Comparison of ENCODE assay signal across 8 cellular contexts in genomic region chrX:129318375-129318774, GRCh38.
DNase-seq lines count a peak whose midpoint lies in the region; ATAC-seq, FAIRE-seq and TF ChIP-seq lines count a peak whose summit lies in the region.

No MANE protein-coding gene starts in this region.

- H3K9me3 Mint-ChIP-seq in progenitor cell of endocrine pancreas (ENCODE audit: low read depth), result no peaks in the 10 kb centered on the region
- no peaks in the 10 kb centered on the region for H3K9me3 Mint-ChIP-seq in natural killer cell treated with Interleukin-12 subunit alpha and Interleukin-12 subunit beta and Interleukin-15 and Interleukin-18, amount 100 ng/mL, for 72 hours
- no peaks in the 10 kb centered on the region for H3K9me3 Mint-ChIP-seq in activated T-cell treated with anti-CD3 and anti-CD28 coated beads, Interleukin-2, amount 50 U/mL, for 72 hours

- H3K36me3 ChIP-seq in bronchial epithelial cell (ENCODE audit: control insufficient read depth, insufficient read depth, low read length), result no peaks in the 10 kb centered on the region

- no peak overlapping the region for H3K27ac Mint-ChIP-seq in progenitor cell of endocrine pancreas
- no peak overlapping the region for H3K27ac Mint-ChIP-seq in natural killer cell treated with Interleukin-12 subunit alpha and Interleukin-12 subunit beta and Interleukin-15 and Interleukin-18, amount 100 ng/mL, for 72 hours
- no peak overlapping the region for H3K27ac Mint-ChIP-seq in activated T-cell treated with anti-CD3 and anti-CD28 coated beads, Interleukin-2, amount 50 U/mL, for 72 hours

- no peak for TF ChIP-seq CTCF in bronchial epithelial cell (IDR thresholded peaks at IDR 0.05; ENCODE audit: insufficient read depth, low read length, severe bottlenecking)
- peak; percentile 48 for TF ChIP-seq CTCF in progenitor cell of endocrine pancreas (IDR thresholded peaks at IDR 0.05; ENCODE audit: unreplicated experiment)

- no peak for FAIRE-seq in bronchial epithelial cell (lab: Jason Lieb, UNC)

- no peaks in the 10 kb centered on the region for H3K4me1 Mint-ChIP-seq in progenitor cell of endocrine pancreas (ENCODE audit: low read depth)
- H3K4me1 Mint-ChIP-seq in natural killer cell treated with Interleukin-12 subunit alpha and Interleukin-12 subunit beta and Interleukin-15 and Interleukin-18, amount 100 ng/mL, for 72 hours (ENCODE audit: low read depth in 2 of 2), result no peaks in the 10 kb centered on the region
- no peaks in the 10 kb centered on the region for H3K4me1 Mint-ChIP-seq in activated T-cell treated with anti-CD3 and anti-CD28 coated beads, Interleukin-2, amount 50 U/mL, for 72 hours (ENCODE audit: low read depth)

- H3K4me3 ChIP-seq in bronchial epithelial cell (ENCODE audit: low read depth, low read length), result no peak overlapping the region

- H3K27me3 ChIP-seq in bronchial epithelial cell (ENCODE audit: control insufficient read depth, insufficient read depth, low read length), result no peaks in the 10 kb centered on the region

- no peak overlapping the region for H3K4me3 Mint-ChIP-seq in progenitor cell of endocrine pancreas (ENCODE audit: low read depth)
- no peak overlapping the region for H3K4me3 Mint-ChIP-seq in natural killer cell treated with Interleukin-12 subunit alpha and Interleukin-12 subunit beta and Interleukin-15 and Interleukin-18, amount 100 ng/mL, for 72 hours
- no peak overlapping the region for H3K4me3 Mint-ChIP-seq in activated T-cell treated with anti-CD3 and anti-CD28 coated beads, Interleukin-2, amount 50 U/mL, for 72 hours

- H3K36me3 Mint-ChIP-seq in progenitor cell of endocrine pancreas (ENCODE audit: insufficient read depth), result peaks cover 5% of the 10 kb centered on the region
- H3K36me3 Mint-ChIP-seq in natural killer cell treated with Interleukin-12 subunit alpha and Interleukin-12 subunit beta and Interleukin-15 and Interleukin-18, amount 100 ng/mL, for 72 hours, result no peaks in the 10 kb centered on the region
- H3K36me3 Mint-ChIP-seq in activated T-cell treated with anti-CD3 and anti-CD28 coated beads, Interleukin-2, amount 50 U/mL, for 72 hours (ENCODE audit: insufficient read depth in 2 of 2), result no peaks in the 10 kb centered on the region

- DNase-seq in NCI-H510A treated with DMSO at 0.1 percent for 48 hours (lab: John Stamatoyannopoulos, UW) (peak; percentile 12), NCI-H510A (lab: John Stamatoyannopoulos, UW) (no peak), M059J (ENCODE audit: low read depth) (peak; percentile 28), bronchial epithelial cell (ENCODE audit: low read depth) (peak; percentile 13), progenitor cell of endocrine pancreas (ENCODE audit: low spot score, unreplicated experiment) (no peak), activated gamma-delta T cell (lab: John Stamatoyannopoulos, UW) (no peak)
- DNase-seq in natural killer cell treated with Interleukin-12 subunit alpha and Interleukin-12 subunit beta and Interleukin-15 and Interleukin-18, amount 100 ng/mL, for 72 hours (ENCODE audit: low spot score), result no peak
- DNase-seq in activated T-cell treated with anti-CD3 and anti-CD28 coated beads, Interleukin-2, amount 50 U/mL, for 72 hours, result no peak

- H3K27me3 Mint-ChIP-seq in progenitor cell of endocrine pancreas, result no peaks in the 10 kb centered on the region
- peaks cover 0 to 29% of the 10 kb centered on the region in 2 donors for H3K27me3 Mint-ChIP-seq in natural killer cell treated with Interleukin-12 subunit alpha and Interleukin-12 subunit beta and Interleukin-15 and Interleukin-18, amount 100 ng/mL, for 72 hours
- no peaks in the 10 kb centered on the region for H3K27me3 Mint-ChIP-seq in activated T-cell treated with anti-CD3 and anti-CD28 coated beads, Interleukin-2, amount 50 U/mL, for 72 hours (ENCODE audit: low read depth)

- ATAC-seq in natural killer cell treated with Interleukin-12 subunit alpha and Interleukin-12 subunit beta and Interleukin-15 and Interleukin-18, amount 100 ng/mL, for 72 hours, result no peak
- ATAC-seq in activated T-cell treated with anti-CD3 and anti-CD28 coated beads, Interleukin-2, amount 50 U/mL, for 72 hours (replicated peaks in 1 of 2), result no peak

Comparison
In these comparisons a context has a peak if more than half of its experiments do, and no peak if none do; other contexts are left out.
1. DNase-seq: peak in NCI-H510A treated with DMSO at 0.1 percent for 48 hours (single experiment), M059J (single experiment) and bronchial epithelial cell (single experiment); none in NCI-H510A (single experiment), progenitor cell of endocrine pancreas (single experiment), natural killer cell treated with Interleukin-12 subunit alpha and Interleukin-12 subunit beta and Interleukin-15 and Interleukin-18, amount 100 ng/mL, for 72 hours (single experiment), activated gamma-delta T cell (single experiment) and activated T-cell treated with anti-CD3 and anti-CD28 coated beads, Interleukin-2, amount 50 U/mL, for 72 hours (0 of 2).